ENCODE assay signal across 8 cellular contexts in genomic region chr12:132955933-132956725, GRCh38. TPM values are rescaled to one million over a fixed set of nuclear protein-coding genes. Genes with fewer than 3 reads are reported as not detected.
DNase-seq lines count a peak whose midpoint lies in the region; ATAC-seq lines count a peak whose summit lies in the region.

Gene ZNF605 (minus strand): TSS chr12:132956306. CDS start chr12:132945635, 10,671 bp downstream.

- intact Hi-C loops in left colon (cut with DNase I, micrococcal nuclease): no loop called here

- in situ Hi-C loops in ACHN (cut with HindIII; ENCODE audit: low pct_ligation_motif_present, low pct_unique_long_range_greater_than_20kb, low sequenced_read_pairs): no loop called here

- ATAC-seq in GM18861 (IDR thresholded peaks at IDR 0.05; ENCODE audit: unreplicated experiment) (peak; percentile 93), HG03097 (IDR thresholded peaks at IDR 0.05; ENCODE audit: low FRiP score, unreplicated experiment) (peak; percentile 96), left colon (peak; percentile 97)

- peak within 1 kb of the TSS; percentile 72 for H3K27ac ChIP-seq in cingulate gyrus (ENCODE audit: low read depth, low read length)

- peak; percentile 90 for DNase-seq in ACHN
- DNase-seq in NCI-H2227 treated with DMSO at 0.1 percent for 48 hours (lab: John Stamatoyannopoulos, UW): peak; percentile 88
- DNase-seq in activated CD4-positive, alpha-beta T cell treated with anti-CD3 and anti-CD28 coated beads for 48 hours: peak; percentile 89
- peak; percentile 85 to 92 for DNase-seq in left colon
- peak; percentile 59 to 82 (median 72) for DNase-seq in stimulated activated CD4-positive, alpha-beta T cell treated with anti-CD3 and anti-CD28 coated beads, Interleukin-1b, Interleukin-23, amount 100 ng/mL, for 24 hours (ENCODE audit: low read depth in 4 of 4, low spot score in 1 of 4)

RNA-seq across cellular contexts. Expression of gene ZNF605, which starts in this region (rescaled TPM):
- 10 to 100 TPM in 1 of 2 donors, 1 to 10 TPM in 1; 8.6 to 10.8 TPM for total RNA-seq in left colon

Comparison
In these comparisons a context has a peak if more than half of its experiments do, and no peak if none do; other contexts are left out.
1. Peak in every context shown above with its lines: DNase-seq, ATAC-seq and H3K27ac ChIP-seq.